ENCODE assay signal across 18 cellular contexts in genomic region chr13:109332501-109333499, GRCh38.
DNase-seq lines count a peak whose midpoint lies in the region; ATAC-seq and TF ChIP-seq lines count a peak whose summit lies in the region.
"Had no signal": no experiment of that assay in that cellular context is flagged by ENCODE, and none has a peak within 500 bp of the region (broad histone marks: within the 10 kb centered on the region; RNA-seq: fewer than 3 reads in every experiment).

No MANE protein-coding gene starts in this region.

- H3K9me3 Mint-ChIP-seq in activated CD4-positive, alpha-beta memory T cell treated with anti-CD3 and anti-CD28 coated beads, Interleukin-2, amount 10 ng/mL, durations not matched to agents 7 days and 5 days: no peaks in the 10 kb centered on the region

- no peak overlapping the region for H3K4me3 Mint-ChIP-seq in activated CD4-positive, alpha-beta memory T cell treated with anti-CD3 and anti-CD28 coated beads, Interleukin-2, amount 10 ng/mL, durations not matched to agents 7 days and 5 days
- H3K4me3 Mint-ChIP-seq: naive thymus-derived CD8-positive, alpha-beta T cell had no signal

- no peaks in the 10 kb centered on the region for H3K4me1 Mint-ChIP-seq in activated CD4-positive, alpha-beta memory T cell treated with anti-CD3 and anti-CD28 coated beads, Interleukin-2, amount 10 ng/mL, durations not matched to agents 7 days and 5 days
- H3K4me1 Mint-ChIP-seq: naive thymus-derived CD8-positive, alpha-beta T cell had no signal

- peaks cover 1% of the 10 kb centered on the region for H3K27me3 Mint-ChIP-seq in activated CD4-positive, alpha-beta memory T cell treated with anti-CD3 and anti-CD28 coated beads, Interleukin-2, amount 10 ng/mL, durations not matched to agents 7 days and 5 days

- H3K4me1 ChIP-seq in heart left ventricle (peaks cover 0 to 7% (median 0%) of the 10 kb centered on the region in 12 donors), mucosa of descending colon (ENCODE audit: low read depth) (peaks cover 7% of the 10 kb centered on the region), prostate gland (replicated peaks) (no peaks in the 10 kb centered on the region)
- H3K4me1 ChIP-seq: body of pancreas, Peyer's patch had no signal

- H3K27ac ChIP-seq in heart left ventricle (no peak overlapping the region), VCaP (peak overlapping the region; percentile 36), prostate gland (no peak overlapping the region)
- H3K27ac ChIP-seq: A549, body of pancreas, KMS-11, Peyer's patch had no signal

- ATAC-seq in Right ventricle myocardium inferior (peak; percentile 38), heart left ventricle (no peak), mucosa of descending colon (peak; percentile 90), HG02678 (IDR thresholded peaks at IDR 0.05; ENCODE audit: unreplicated experiment) (no peak)
- ATAC-seq: A549; body of pancreas; naive thymus-derived CD8-positive, alpha-beta T cell had no signal

- intact Hi-C loops in Right ventricle myocardium inferior (cut with DNase I): loop anchor here (10.0 kb wide), 1 partner anchor 772 kb away; no protein-coding TSS in a partner anchor
- intact Hi-C loops in heart left ventricle (cut with DNase I): loop anchor here in 8 of 10 donors (5.0 to 10.0 kb wide), 2 partner anchors 185 to 188 kb away; no protein-coding TSS in a partner anchor
- intact Hi-C loops in mucosa of descending colon (cut with DNase I, micrococcal nuclease): no loop called here
- intact Hi-C loops in prostate gland (cut with DNase I): no loop called here

- 78 to 92% (median 84%) methylated on average over 25 to 26 of the region's 26 CpGs for WGBS in heart left ventricle, 4 donors
- WGBS in prostate gland: 71% methylated on average over 26 of the region's 26 CpGs

- TF ChIP-seq CTCF in heart left ventricle (IDR thresholded peaks at IDR 0.05): no peak
- no peak for TF ChIP-seq CTCF in VCaP (conservative IDR thresholded peaks at IDR 0.05)
- TF ChIP-seq CTCF in mucosa of descending colon (IDR thresholded peaks at IDR 0.05): no peak
- TF ChIP-seq CTCF in prostate gland (IDR thresholded peaks at IDR 0.05): no peak

- H3K36me3 Mint-ChIP-seq in activated CD4-positive, alpha-beta memory T cell treated with anti-CD3 and anti-CD28 coated beads, Interleukin-2, amount 10 ng/mL, durations not matched to agents 7 days and 5 days (ENCODE audit: low read depth): no peaks in the 10 kb centered on the region
- H3K36me3 Mint-ChIP-seq: naive thymus-derived CD8-positive, alpha-beta T cell had no signal

- no peaks in the 10 kb centered on the region for H3K36me3 ChIP-seq in heart left ventricle
- H3K36me3 ChIP-seq in mucosa of descending colon (ENCODE audit: low read depth): no peaks in the 10 kb centered on the region
- no peaks in the 10 kb centered on the region for H3K36me3 ChIP-seq in prostate gland
- H3K36me3 ChIP-seq: Peyer's patch had no signal

- H3K9me3 ChIP-seq in heart left ventricle (no peaks in the 10 kb centered on the region), mucosa of descending colon (no peaks in the 10 kb centered on the region), prostate gland (no peaks in the 10 kb centered on the region)
- H3K9me3 ChIP-seq: A549, body of pancreas, Peyer's patch had no signal

- CTCF ChIA-PET in activated CD4-positive, alpha-beta memory T cell treated with anti-CD3 and anti-CD28 coated beads, Interleukin-2, amount 10 ng/mL, durations not matched to agents 7 days and 5 days (lab: Charles Lee): no interaction called here

- POLR2A ChIA-PET in activated CD4-positive, alpha-beta memory T cell treated with anti-CD3 and anti-CD28 coated beads, Interleukin-2, amount 10 ng/mL, durations not matched to agents 7 days and 5 days (lab: Charles Lee): no interaction called here

- DNase-seq in Right ventricle myocardium inferior (ENCODE audit: missing footprints): no peak
- no peak for DNase-seq in heart left ventricle
- peak in 2 of 3 donors; percentile 47 to 51 for DNase-seq in mucosa of descending colon
- DNase-seq in GOT3 (lab: John Stamatoyannopoulos, UW): no peak
- DNase-seq in activated CD4-positive, alpha-beta memory T cell treated with anti-CD3 and anti-CD28 coated beads, Interleukin-2, amount 10 ng/mL, durations not matched to agents 7 days and 5 days: no peak
- DNase-seq in prostate gland (ENCODE audit: low spot score): no peak
- DNase-seq: activated CD4-positive, alpha-beta T cell treated with anti-CD3 and anti-CD28 coated beads for 1 hour; C1 segment of cervical spinal cord; naive thymus-derived CD8-positive, alpha-beta T cell; NCI-H1048; posterior cingulate gyrus; stimulated activated CD4-positive, alpha-beta T cell treated with anti-CD3 and anti-CD28 coated beads, Interleukin-4, amount 100 ng/mL, for 1 hour had no signal

- H3K27me3 ChIP-seq in heart left ventricle (no peaks in the 10 kb centered on the region), prostate gland (replicated peaks; ENCODE audit: insufficient read depth) (no peaks in the 10 kb centered on the region)
- H3K27me3 ChIP-seq: body of pancreas, Peyer's patch had no signal

- no peak overlapping the region for H3K27ac Mint-ChIP-seq in activated CD4-positive, alpha-beta memory T cell treated with anti-CD3 and anti-CD28 coated beads, Interleukin-2, amount 10 ng/mL, durations not matched to agents 7 days and 5 days
- H3K27ac Mint-ChIP-seq: naive thymus-derived CD8-positive, alpha-beta T cell had no signal

- TF ChIP-seq POLR2A in heart left ventricle (IDR thresholded peaks at IDR 0.05): no peak
- TF ChIP-seq POLR2A in prostate gland (IDR thresholded peaks at IDR 0.05): no peak

- H3K4me3 ChIP-seq in heart left ventricle: no peak overlapping the region
- no peak overlapping the region for H3K4me3 ChIP-seq in mucosa of descending colon
- H3K4me3 ChIP-seq in prostate gland: no peak overlapping the region
- H3K4me3 ChIP-seq: A549, body of pancreas had no signal

Comparison
In these comparisons a context has a peak if more than half of its experiments do, and no peak if none do; other contexts are left out.
1. ATAC-seq: peak in Right ventricle myocardium inferior (single experiment) and mucosa of descending colon (single experiment); none in heart left ventricle (0 of 4) and HG02678 (single experiment).
2. DNase-seq: peak in mucosa of descending colon (2 of 3); none in Right ventricle myocardium inferior (single experiment), heart left ventricle (0 of 5), GOT3 (single experiment), activated CD4-positive, alpha-beta memory T cell treated with anti-CD3 and anti-CD28 coated beads, Interleukin-2, amount 10 ng/mL, durations not matched to agents 7 days and 5 days (single experiment) and prostate gland (single experiment).
3. intact Hi-C loops: an anchor here in Right ventricle myocardium inferior (10.0 kb wide) and heart left ventricle (5.0 to 10.0 kb wide); none called in mucosa of descending colon and prostate gland.